Comparison of ENCODE assay signal across 21 cellular contexts in the genomic region with DNA sequence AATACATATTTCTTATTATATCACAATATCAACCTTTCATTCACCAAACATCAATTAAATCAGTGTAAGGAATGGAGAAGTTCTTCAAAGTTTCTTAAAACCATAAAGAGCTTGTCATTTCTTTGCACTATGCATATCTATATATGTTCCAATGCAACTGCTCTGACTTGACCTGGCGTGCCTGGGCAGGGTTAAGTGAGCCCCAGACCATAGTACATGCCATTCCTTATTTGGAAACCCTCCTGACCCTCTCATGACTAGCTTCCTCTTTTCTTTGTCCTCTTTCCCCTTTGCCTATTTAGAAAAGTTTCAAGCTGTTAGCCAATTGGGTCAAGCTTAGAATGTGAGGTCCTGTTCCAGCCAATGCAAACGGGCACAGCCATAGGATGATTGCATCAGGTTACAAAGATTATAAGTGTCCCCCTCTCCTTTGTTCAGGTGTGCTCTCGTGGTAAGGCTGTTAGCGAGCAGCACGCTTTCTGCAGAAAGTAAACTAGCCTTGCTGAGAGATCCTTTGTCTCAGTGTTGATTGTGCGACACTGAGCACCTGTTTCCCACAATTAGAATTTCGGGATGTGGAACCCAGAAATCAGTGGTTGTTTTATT.
DNase-seq lines count a peak whose midpoint lies in the region; ATAC-seq and TF ChIP-seq lines count a peak whose summit lies in the region.
"Had no signal": no experiment of that assay in that cellular context is flagged by ENCODE, and none has a peak within 500 bp of the region (broad histone marks: within the 10 kb centered on the region; RNA-seq: fewer than 3 reads in every experiment).

No MANE protein-coding gene starts in this region.

- peak overlapping the region; percentile 75 for H3K27ac ChIP-seq in SK-N-MC
- H3K27ac ChIP-seq in esophagus muscularis mucosa (replicated peaks in 1 of 4) = no peak overlapping the region
- H3K27ac ChIP-seq: thoracic aorta had no signal

- no peak for TF ChIP-seq CTCF in esophagus muscularis mucosa (IDR thresholded peaks at IDR 0.05)
- no peak for TF ChIP-seq CTCF in GM13976 (IDR thresholded peaks at IDR 0.05; ENCODE audit: borderline replicate concordance, control extremely low read depth, extremely low read depth, insufficient read depth, missing control alignments)

- 78% methylated on average over 7 of the region's 7 CpGs for WGBS in esophagus muscularis mucosa

- H3K36me3 ChIP-seq in SK-N-MC (ENCODE audit: insufficient read depth, low read length) (no peaks in the 10 kb centered on the region), esophagus muscularis mucosa (no peaks in the 10 kb centered on the region)
- H3K36me3 ChIP-seq: thoracic aorta had no signal

- TF ChIP-seq POLR2A in esophagus muscularis mucosa (IDR thresholded peaks at IDR 0.05; ENCODE audit: low read depth) = no peak

- DNase-seq in CD1c-positive myeloid dendritic cell (ENCODE audit: extremely low spot score) = peak; percentile 31
- no peak for DNase-seq in SK-N-MC (ENCODE audit: low read depth, low spot score)
- DNase-seq in esophagus muscularis mucosa (ENCODE audit: extremely low spot score) = peak; percentile 19
- no peak for DNase-seq in GM13976 (ENCODE audit: low spot score)
- no peak for DNase-seq in foreskin melanocyte
- DNase-seq: activated CD8-positive, alpha-beta T cell treated with anti-CD3 and anti-CD28 coated beads, Interleukin-2, amount 10 ng/mL, durations not matched to agents 7 days and 5 days; activated T-cell treated with anti-CD3 and anti-CD28 coated beads, Interleukin-2, amount 50 U/mL, for 72 hours; CD4-positive, CD25-positive, alpha-beta regulatory T cell; DND-41; effector memory CD4-positive, alpha-beta T cell; GOT3; immature natural killer cell; NCI-H1694 treated with DMSO at 0.1 percent for 48 hours; nucleus accumbens; T-helper 17 cell had no signal

- H3K4me3 ChIP-seq in SK-N-MC (peak overlapping the region; percentile 34; the same call in 1 of the 2 replicates), esophagus muscularis mucosa (no peak overlapping the region)
- H3K4me3 ChIP-seq: thoracic aorta had no signal

- peaks cover 0 to 14% (median 11%) of the 10 kb centered on the region in 4 donors for H3K4me1 ChIP-seq in esophagus muscularis mucosa

- TF ChIP-seq EP300 in esophagus muscularis mucosa (IDR thresholded peaks at IDR 0.05) = no peak

- no peaks in the 10 kb centered on the region for H3K9me3 ChIP-seq in SK-N-MC (ENCODE audit: low read depth, low read length)
- no peaks in the 10 kb centered on the region for H3K9me3 ChIP-seq in esophagus muscularis mucosa
- H3K9me3 ChIP-seq: thoracic aorta had no signal

- peak; percentile 41 for ATAC-seq in HG03442 (IDR thresholded peaks at IDR 0.05; ENCODE audit: unreplicated experiment)
- ATAC-seq in HG02623 (IDR thresholded peaks at IDR 0.05; ENCODE audit: unreplicated experiment) = no peak
- ATAC-seq in GM19395 (IDR thresholded peaks at IDR 0.05; ENCODE audit: unreplicated experiment) = no peak
- ATAC-seq: activated CD8-positive, alpha-beta T cell treated with anti-CD3 and anti-CD28 coated beads, Interleukin-2, amount 10 ng/mL, durations not matched to agents 7 days and 5 days; activated naive CD4-positive, alpha-beta T cell treated with anti-CD3 and anti-CD28 coated beads, Interleukin-2, amount 50 U/mL, for 72 hours; activated T-cell treated with anti-CD3 and anti-CD28 coated beads, Interleukin-2, amount 50 U/mL, for 72 hours; Right ventricle myocardium inferior; T-helper 17 cell had no signal

- H3K9ac ChIP-seq in SK-N-MC (ENCODE audit: insufficient read length) = no peak overlapping the region

- in situ Hi-C loops in GM13976 (cut with MboI; ENCODE audit: low sequenced_read_pairs, unreplicated experiment) = no loop called here

- intact Hi-C loops in esophagus muscularis mucosa (cut with DNase I) = no loop called here

- H3K27me3 ChIP-seq in esophagus muscularis mucosa = peaks cover 0 to 5% (median 0%) of the 10 kb centered on the region in 4 donors

Comparison
In these comparisons a context has a peak if more than half of its experiments do, and no peak if none do; other contexts are left out.
1. DNase-seq: peak in CD1c-positive myeloid dendritic cell (single experiment) and esophagus muscularis mucosa (single experiment); none in SK-N-MC (single experiment), GM13976 (single experiment) and foreskin melanocyte (single experiment).